Comparison of ENCODE assay signal across 12 cellular contexts in the genomic region with DNA sequence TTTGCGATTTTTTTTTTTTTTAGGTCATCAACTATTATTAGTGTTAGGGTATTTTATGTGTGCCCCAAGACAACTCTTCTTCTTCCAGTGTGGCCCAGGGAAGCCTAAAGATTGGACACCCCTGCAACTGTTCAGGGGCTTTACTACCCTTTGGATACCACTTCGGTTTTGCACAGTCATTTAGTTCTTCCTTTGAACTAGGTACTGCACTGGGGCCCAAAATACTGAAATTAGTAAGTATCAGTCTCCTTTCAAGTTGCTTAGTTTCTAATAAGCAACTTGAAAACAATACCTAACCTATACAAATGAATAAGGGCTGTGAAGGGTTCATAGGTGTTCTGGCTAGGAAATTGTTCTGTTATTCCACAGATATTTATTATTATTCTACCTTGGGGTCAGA. TPM values are rescaled to one million over a fixed set of nuclear protein-coding genes. Genes with fewer than 3 reads are reported as not detected.
A peak's percentile ranks its signal among the peaks of the same experiment; 100 is the strongest.
DNase-seq lines count a peak whose midpoint lies in the region; ATAC-seq and TF ChIP-seq lines count a peak whose summit lies in the region.
"Had no signal": no experiment of that assay in that cellular context is flagged by ENCODE, and none has a peak within 500 bp of the region (broad histone marks: within the 10 kb centered on the region; RNA-seq: fewer than 3 reads in every experiment).

No MANE protein-coding gene starts in this region.

- H3K9me3 Mint-ChIP-seq in natural killer cell = no peaks in the 10 kb centered on the region
- H3K9me3 Mint-ChIP-seq in activated T-cell treated with anti-CD3 and anti-CD28 coated beads, Interleukin-2, amount 50 U/mL, for 24 hours = no peaks in the 10 kb centered on the region

- H3K9me3 ChIP-seq in OCI-LY3 (ENCODE audit: insufficient read depth, low read length) (no peaks in the 10 kb centered on the region), upper lobe of right lung (no peaks in the 10 kb centered on the region)

- no peaks in the 10 kb centered on the region for H3K27me3 ChIP-seq in OCI-LY3 (ENCODE audit: low read depth, low read length)
- no peaks in the 10 kb centered on the region for H3K27me3 ChIP-seq in upper lobe of right lung

- H3K4me3 Mint-ChIP-seq in natural killer cell = no peak overlapping the region
- no peak overlapping the region for H3K4me3 Mint-ChIP-seq in activated T-cell treated with anti-CD3 and anti-CD28 coated beads, Interleukin-2, amount 50 U/mL, for 24 hours

- no peaks in the 10 kb centered on the region for H3K79me2 ChIP-seq in OCI-LY3 (ENCODE audit: low read length)

- H3K4me1 Mint-ChIP-seq in natural killer cell = peaks cover 0 to 5% of the 10 kb centered on the region in 2 donors
- H3K4me1 Mint-ChIP-seq in activated T-cell treated with anti-CD3 and anti-CD28 coated beads, Interleukin-2, amount 50 U/mL, for 24 hours (ENCODE audit: low read depth) = peaks cover 12% of the 10 kb centered on the region

- intact Hi-C loops in upper lobe of right lung (cut with DNase I) = loop anchor here (10.0 kb wide), 1 partner anchor 671 kb away; the partner anchor contains the start of gene ADAMTS6
- intact Hi-C loops in natural killer cell (cut with micrococcal nuclease) = no loop called here

- H3K36me3 Mint-ChIP-seq in natural killer cell = no peaks in the 10 kb centered on the region
- peaks cover 55% of the 10 kb centered on the region for H3K36me3 Mint-ChIP-seq in activated T-cell treated with anti-CD3 and anti-CD28 coated beads, Interleukin-2, amount 50 U/mL, for 24 hours (ENCODE audit: low read depth)

- H3K36me3 ChIP-seq in OCI-LY3 (replicated peaks; ENCODE audit: low read depth, low read length) = no peaks in the 10 kb centered on the region
- no peaks in the 10 kb centered on the region for H3K36me3 ChIP-seq in upper lobe of right lung

- H3K4me2 ChIP-seq in OCI-LY3 (ENCODE audit: low read length) = peak overlapping the region; percentile 69

- no peak overlapping the region for H2AFZ ChIP-seq in OCI-LY3 (ENCODE audit: low read depth, low read length)

- ATAC-seq in GM18867 (IDR thresholded peaks at IDR 0.05; ENCODE audit: unreplicated experiment) = peak; percentile 96
- ATAC-seq in GM21367 (IDR thresholded peaks at IDR 0.05; ENCODE audit: unreplicated experiment) = peak; percentile 88
- ATAC-seq in HG02973 (IDR thresholded peaks at IDR 0.05; ENCODE audit: unreplicated experiment) = peak; percentile 97
- no peak for ATAC-seq in upper lobe of right lung
- no peak for ATAC-seq in natural killer cell

- TF ChIP-seq CTCF in OCI-LY3 (IDR thresholded peaks at IDR 0.05; ENCODE audit: low read depth, low read length) (no peak), upper lobe of right lung (IDR thresholded peaks at IDR 0.05) (no peak), natural killer cell (IDR thresholded peaks at IDR 0.05) (no peak)

- H3K27ac ChIP-seq in OCI-LY3 (ENCODE audit: low read length) (no peak overlapping the region), upper lobe of right lung (no peak overlapping the region)
- H3K27ac ChIP-seq: WERI-Rb-1 had no signal

- H3K27ac Mint-ChIP-seq in natural killer cell = no peak overlapping the region
- no peak overlapping the region for H3K27ac Mint-ChIP-seq in activated T-cell treated with anti-CD3 and anti-CD28 coated beads, Interleukin-2, amount 50 U/mL, for 24 hours

- H3K4me1 ChIP-seq in OCI-LY3 (ENCODE audit: low read length) = peaks cover 22% of the 10 kb centered on the region
- H3K4me1 ChIP-seq in upper lobe of right lung = no peaks in the 10 kb centered on the region

- DNase-seq in upper lobe of right lung (no peak), natural killer cell (no peak)
- DNase-seq in activated T-cell treated with anti-CD3 and anti-CD28 coated beads, Interleukin-2, amount 50 U/mL, for 24 hours = no peak
- DNase-seq in stimulated activated naive CD4-positive, alpha-beta T cell treated with Interleukin-2 at 50 U/mL for 16 hours (lab: John Stamatoyannopoulos, UW) = no peak
- DNase-seq: activated naive CD4-positive, alpha-beta T cell treated with anti-CD3 and anti-CD28 coated beads, Interleukin-2, amount 50 U/mL, for 16 hours; head of caudate nucleus; NCI-H2081 treated with DMSO at 0.1 percent for 48 hours; WERI-Rb-1 had no signal

- H3K9ac ChIP-seq in OCI-LY3 (ENCODE audit: low read length) = no peak overlapping the region

- peaks cover 13% of the 10 kb centered on the region; the same call in 1 of the 2 replicates for H4K20me1 ChIP-seq in OCI-LY3 (ENCODE audit: insufficient read depth, low read length)

- no peaks in the 10 kb centered on the region for H3K27me3 Mint-ChIP-seq in natural killer cell (ENCODE audit: low read depth in 2 of 2)
- H3K27me3 Mint-ChIP-seq in activated T-cell treated with anti-CD3 and anti-CD28 coated beads, Interleukin-2, amount 50 U/mL, for 24 hours = no peaks in the 10 kb centered on the region

- H3K4me3 ChIP-seq in OCI-LY3 (ENCODE audit: low read length) (peak overlapping the region; percentile 38; the same call in 1 of the 2 replicates), upper lobe of right lung (no peak overlapping the region)

RNA-seq across cellular contexts. Expression of gene CWC27, which starts 45.3 kb away (rescaled TPM):
- total RNA-seq in upper lobe of right lung (16.3 TPM), natural killer cell (10 to 100 TPM; 21.6 to 26.3 (median 25.7) TPM)

RNA-seq across cellular contexts. Expression of gene SREK1IP1, which starts 45.6 kb away (rescaled TPM):
- total RNA-seq in upper lobe of right lung (22.1 TPM), natural killer cell (10 to 100 TPM; 20.2 to 28.0 (median 24.4) TPM)

Comparison
In these comparisons a context has a peak if more than half of its experiments do, and no peak if none do; other contexts are left out.
1. ATAC-seq: peak in GM18867 (single experiment), GM21367 (single experiment) and HG02973 (single experiment); none in upper lobe of right lung (single experiment) and natural killer cell (0 of 3).